In genomic region chr11:65116370-65117205, GRCh38 we compare ENCODE assay signal across 8 cellular contexts. TPM values are rescaled to one million over a fixed set of nuclear protein-coding genes. Genes with fewer than 3 reads are reported as not detected.
DNase-seq lines count a peak whose midpoint lies in the region; ATAC-seq and TF ChIP-seq lines count a peak whose summit lies in the region.

No MANE protein-coding gene starts in this region.

- H3K36me3 ChIP-seq in MG63 = peaks cover 53% of the 10 kb centered on the region
- H3K36me3 ChIP-seq in urinary bladder (ENCODE audit: insufficient read depth) = no peaks in the 10 kb centered on the region

- H3K4me1 Mint-ChIP-seq in activated CD8-positive, alpha-beta T cell treated with anti-CD3 and anti-CD28 coated beads, Interleukin-2, amount 10 ng/mL, durations not matched to agents 7 days and 5 days (ENCODE audit: low read depth) = peaks cover 66% of the 10 kb centered on the region
- peaks cover 44% of the 10 kb centered on the region for H3K4me1 Mint-ChIP-seq in neural crest cell

- no peaks in the 10 kb centered on the region for H3K27me3 ChIP-seq in MG63

- H3K9me3 Mint-ChIP-seq in activated CD8-positive, alpha-beta T cell treated with anti-CD3 and anti-CD28 coated beads, Interleukin-2, amount 10 ng/mL, durations not matched to agents 7 days and 5 days (ENCODE audit: insufficient read depth) = no peaks in the 10 kb centered on the region
- no peaks in the 10 kb centered on the region for H3K9me3 Mint-ChIP-seq in neural crest cell

- TF ChIP-seq CTCF in epithelial cell of proximal tubule (conservative IDR thresholded peaks at IDR 0.05; ENCODE audit: low read depth, low read length) (no peak), neural crest cell (conservative IDR thresholded peaks at IDR 0.05) (no peak)

- H3K4me3 Mint-ChIP-seq in activated CD8-positive, alpha-beta T cell treated with anti-CD3 and anti-CD28 coated beads, Interleukin-2, amount 10 ng/mL, durations not matched to agents 7 days and 5 days = peak overlapping the region; percentile 90
- H3K4me3 Mint-ChIP-seq in neural crest cell = peak overlapping the region; percentile 99

- CTCF ChIA-PET in activated CD8-positive, alpha-beta T cell treated with anti-CD3 and anti-CD28 coated beads, Interleukin-2, amount 10 ng/mL, durations not matched to agents 7 days and 5 days (lab: Charles Lee) = interaction anchor here (0.9 to 3.0 kb wide), 19 partner anchors 13 to 272 kb away, joined by 3 to 17 read pairs (median 6); partner anchors contain the start of genes ARL2, CAPN1, CDC42BPG and CDCA5

- H3K36me3 Mint-ChIP-seq in activated CD8-positive, alpha-beta T cell treated with anti-CD3 and anti-CD28 coated beads, Interleukin-2, amount 10 ng/mL, durations not matched to agents 7 days and 5 days (ENCODE audit: low read depth) = peaks cover 48% of the 10 kb centered on the region
- peaks cover 9% of the 10 kb centered on the region for H3K36me3 Mint-ChIP-seq in neural crest cell (ENCODE audit: low read depth)

- WGBS in urinary bladder = 22% methylated on average over 68 of the region's 68 CpGs

- H3K4me1 ChIP-seq in urinary bladder (ENCODE audit: insufficient read depth) = no peaks in the 10 kb centered on the region

- peak overlapping the region; percentile 97 for H3K27ac Mint-ChIP-seq in activated CD8-positive, alpha-beta T cell treated with anti-CD3 and anti-CD28 coated beads, Interleukin-2, amount 10 ng/mL, durations not matched to agents 7 days and 5 days
- peak overlapping the region; percentile 84 for H3K27ac Mint-ChIP-seq in neural crest cell (ENCODE audit: unreplicated experiment)

- H3K9me3 ChIP-seq in MG63 = no peaks in the 10 kb centered on the region

- POLR2A ChIA-PET in activated CD8-positive, alpha-beta T cell treated with anti-CD3 and anti-CD28 coated beads, Interleukin-2, amount 10 ng/mL, durations not matched to agents 7 days and 5 days (lab: Charles Lee) = interaction anchor here (1.0 to 3.4 kb wide), 8 partner anchors 14 to 239 kb away, joined by 3 to 14 read pairs (median 8); partner anchors contain the start of genes ARL2, POLA2, SAC3D1 and VPS51

- H3K27me3 Mint-ChIP-seq in activated CD8-positive, alpha-beta T cell treated with anti-CD3 and anti-CD28 coated beads, Interleukin-2, amount 10 ng/mL, durations not matched to agents 7 days and 5 days (ENCODE audit: low read depth) = no peaks in the 10 kb centered on the region
- H3K27me3 Mint-ChIP-seq in neural crest cell (ENCODE audit: low read depth) = peaks cover 14% of the 10 kb centered on the region

- ATAC-seq in activated CD8-positive, alpha-beta T cell treated with anti-CD3 and anti-CD28 coated beads, Interleukin-2, amount 10 ng/mL, durations not matched to agents 7 days and 5 days = peak; percentile 3
- no peak for ATAC-seq in HG03108 (IDR thresholded peaks at IDR 0.05; ENCODE audit: unreplicated experiment)
- ATAC-seq in HG02970 (IDR thresholded peaks at IDR 0.05; ENCODE audit: low FRiP score, unreplicated experiment) = no peak

- DNase-seq in ELF-1 (ENCODE audit: low read depth, low spot score) (peak; percentile 44), MG63 (peak; percentile 62), epithelial cell of proximal tubule (ENCODE audit: low read depth) (no peak), neural crest cell (ENCODE audit: low read depth, low spot score) (no peak)
- peak; percentile 72 for DNase-seq in activated CD8-positive, alpha-beta T cell treated with anti-CD3 and anti-CD28 coated beads, Interleukin-2, amount 10 ng/mL, durations not matched to agents 7 days and 5 days

- peak overlapping the region; percentile 68 for H3K4me3 ChIP-seq in MG63
- peak overlapping the region; percentile 91 for H3K4me3 ChIP-seq in epithelial cell of proximal tubule (ENCODE audit: low read depth, low read length)
- peak overlapping the region; percentile 79 for H3K4me3 ChIP-seq in urinary bladder (ENCODE audit: low read depth, low read length)

- H3K27ac ChIP-seq in urinary bladder (ENCODE audit: low read depth) = peak overlapping the region; percentile 3

RNA-seq across cellular contexts. Expression of gene ZNHIT2, which starts 0.9 kb away (rescaled TPM):
- total RNA-seq in MG63 (2014; rRNA removed; shearing (Covaris generic); ENCODE audit: low replicate concordance) = 12.0 and 14.4 TPM in 2 replicates
- total RNA-seq in activated CD8-positive, alpha-beta T cell treated with anti-CD3 and anti-CD28 coated beads, Interleukin-2, amount 10 ng/mL, durations not matched to agents 7 days and 5 days = 10 to 100 TPM; 11.6 to 12.4 TPM
- total RNA-seq in epithelial cell of proximal tubule (31.9 and 37.1 TPM in 2 replicates), neural crest cell (8.0 and 8.3 TPM in 2 replicates), urinary bladder (2.6 TPM)
- polyA plus RNA-seq in urinary bladder = 19.8 TPM

RNA-seq across cellular contexts. Expression of gene TM7SF2, which starts 4.9 kb away (rescaled TPM):
- total RNA-seq in MG63 (2014; rRNA removed; shearing (Covaris generic); ENCODE audit: low replicate concordance) = 3.5 and 10.9 TPM in 2 replicates
- 10 to 100 TPM; 25.3 to 26.1 TPM for total RNA-seq in activated CD8-positive, alpha-beta T cell treated with anti-CD3 and anti-CD28 coated beads, Interleukin-2, amount 10 ng/mL, durations not matched to agents 7 days and 5 days
- total RNA-seq in epithelial cell of proximal tubule = 32.9 and 52.5 TPM in 2 replicates
- total RNA-seq in neural crest cell = 102 and 104 TPM in 2 replicates
- 9.6 TPM for total RNA-seq in urinary bladder
- polyA plus RNA-seq in urinary bladder = 12.1 TPM

RNA-seq across cellular contexts. Expression of gene FAU, which starts 5.3 kb away (rescaled TPM):
- total RNA-seq in MG63 (2014; rRNA removed; shearing (Covaris generic); ENCODE audit: low replicate concordance) = 283 and 364 TPM in 2 replicates
- 1,000 to 10,000 TPM in 1 of 2 experiments, 100 to 1,000 TPM in 1; 986 to 1,038 TPM for total RNA-seq in activated CD8-positive, alpha-beta T cell treated with anti-CD3 and anti-CD28 coated beads, Interleukin-2, amount 10 ng/mL, durations not matched to agents 7 days and 5 days
- total RNA-seq in epithelial cell of proximal tubule (535 and 1,041 TPM in 2 replicates), neural crest cell (697 and 738 TPM in 2 replicates), urinary bladder (177 TPM)
- polyA plus RNA-seq in urinary bladder = 1,282 TPM

RNA-seq across cellular contexts. Expression of gene MRPL49, which starts 5.5 kb away (rescaled TPM):
- 74.4 and 79.4 TPM in 2 replicates for total RNA-seq in MG63 (2014; rRNA removed; shearing (Covaris generic); ENCODE audit: low replicate concordance)
- 10 to 100 TPM; 47.3 to 51.1 TPM for total RNA-seq in activated CD8-positive, alpha-beta T cell treated with anti-CD3 and anti-CD28 coated beads, Interleukin-2, amount 10 ng/mL, durations not matched to agents 7 days and 5 days
- 77.5 and 126 TPM in 2 replicates for total RNA-seq in epithelial cell of proximal tubule
- 50.3 and 59.3 TPM in 2 replicates for total RNA-seq in neural crest cell
- total RNA-seq in urinary bladder = 26.8 TPM
- 55.6 TPM for polyA plus RNA-seq in urinary bladder

RNA-seq across cellular contexts. Expression of gene SYVN1, which starts 17.7 kb away (rescaled TPM):
- 0.91 and 18.3 TPM in 2 replicates for total RNA-seq in MG63 (2014; rRNA removed; shearing (Covaris generic); ENCODE audit: low replicate concordance)
- total RNA-seq in activated CD8-positive, alpha-beta T cell treated with anti-CD3 and anti-CD28 coated beads, Interleukin-2, amount 10 ng/mL, durations not matched to agents 7 days and 5 days = 10 to 100 TPM; 28.7 to 33.0 TPM
- total RNA-seq in epithelial cell of proximal tubule (10.8 and 14.8 TPM in 2 replicates), neural crest cell (35.1 and 36.7 TPM in 2 replicates), urinary bladder (16.2 TPM)
- 29.3 TPM for polyA plus RNA-seq in urinary bladder

Comparison
In these comparisons a context has a peak if more than half of its experiments do, and no peak if none do; other contexts are left out.
1. DNase-seq: peak in ELF-1 (single experiment), MG63 (single experiment) and activated CD8-positive, alpha-beta T cell treated with anti-CD3 and anti-CD28 coated beads, Interleukin-2, amount 10 ng/mL, durations not matched to agents 7 days and 5 days (single experiment); none in epithelial cell of proximal tubule (single experiment) and neural crest cell (single experiment).
2. Peak in every context shown above with its lines, with median percentiles within 50 percentile points of each other: H3K4me3 ChIP-seq.